ENCODE assay signal across 25 cellular contexts in the genomic region with DNA sequence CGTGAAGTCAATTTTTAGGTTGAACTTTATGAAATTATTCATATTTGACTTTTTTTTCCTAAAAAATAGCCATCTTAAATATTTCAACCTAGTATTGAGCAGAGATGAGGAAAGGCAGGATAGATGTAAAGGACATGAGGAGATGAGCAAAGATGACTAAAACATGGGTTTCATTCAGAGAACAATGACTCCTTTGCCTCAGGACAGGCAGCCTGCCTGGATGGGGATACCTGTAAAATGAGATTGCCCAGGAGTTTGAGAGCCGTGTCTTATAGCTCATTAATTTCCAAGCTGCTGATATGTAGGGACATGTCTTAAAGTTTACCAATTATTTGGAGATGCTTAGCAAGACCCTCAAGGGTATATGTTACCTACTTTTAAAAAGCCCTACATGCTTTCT.
"Had no signal": no experiment of that assay in that cellular context is flagged by ENCODE, and none has a peak within 500 bp of the region (broad histone marks: within the 10 kb centered on the region; RNA-seq: fewer than 3 reads in every experiment).

No MANE protein-coding gene starts in this region.

- H3K9me3 Mint-ChIP-seq: stimulated activated memory B cell treated with anti-CD40 and anti-IgM and Interleukin-4, amounts not matched to agents 10 μg/mL and 1 μg/mL and 100 μg/mL, for 72 hours; stimulated activated naive CD8-positive, alpha-beta T cell treated with anti-CD3 and anti-CD28 coated beads, Interleukin-15, amount 100 ng/mL, for 72 hours; type B pancreatic cell had no signal

- H3K27me3 ChIP-seq: left lung, ovary, right atrium auricular region, right lobe of liver, tibial nerve, uterus had no signal

- FAIRE-seq: kidney had no signal

- H3K4me2 ChIP-seq: smooth muscle cell had no signal

- ATAC-seq: left colon; left lung; lower lobe of right lung; mucosa of descending colon; naive thymus-derived CD4-positive, alpha-beta T cell; natural killer cell treated with Interleukin-12 subunit alpha and Interleukin-12 subunit beta and Interleukin-15 and Interleukin-18, amount 100 ng/mL, for 72 hours; right lobe of liver; stimulated activated memory B cell treated with anti-CD40 and anti-IgM and Interleukin-4, amounts not matched to agents 10 μg/mL and 1 μg/mL and 100 μg/mL, for 72 hours; stimulated activated naive CD8-positive, alpha-beta T cell treated with anti-CD3 and anti-CD28 coated beads, Interleukin-15, amount 100 ng/mL, for 72 hours had no signal

- H3K27ac ChIP-seq: left lung, lower lobe of right lung, ovary, right atrium auricular region, right lobe of liver, tibial nerve, uterus had no signal

- H3K4me3 ChIP-seq: left lung, lower lobe of right lung, mucosa of descending colon, ovary, right atrium auricular region, right lobe of liver, smooth muscle cell, tibial nerve, uterus had no signal

- DNase-seq: kidney; left colon; left lung; lower lobe of right lung; mesendoderm; midbrain; mucosa of descending colon; naive thymus-derived CD4-positive, alpha-beta T cell; ovary; right lobe of liver; stimulated activated CD4-positive, alpha-beta T cell treated with anti-CD3 and anti-CD28 coated beads, Interleukin-1b, Interleukin-23, amount 100 ng/mL, for 48 hours; stimulated activated CD4-positive, alpha-beta T cell treated with anti-CD3 and anti-CD28 coated beads, Interleukin-2, amount 100 ng/mL, for 48 hours; stimulated activated CD4-positive, alpha-beta T cell treated with anti-CD3 and anti-CD28 coated beads, Interleukin-4, amount 100 ng/mL, for 4 hours; stimulated activated CD8-positive, alpha-beta memory T cell treated with anti-CD3 and anti-CD28 coated beads, Interleukin-4, amount 100 ng/mL, for 48 hours; stimulated activated naive CD4-positive, alpha-beta T cell treated with Interleukin-2 at 50 U/mL for 16 hours; stimulated activated naive CD8-positive, alpha-beta T cell treated with anti-CD3 and anti-CD28 coated beads, Interleukin-15, amount 100 ng/mL, for 72 hours; substantia nigra; uterus had no signal

- H3K36me3 ChIP-seq: left lung, lower lobe of right lung, ovary, right atrium auricular region, right lobe of liver, tibial nerve, uterus had no signal

- H3K4me1 Mint-ChIP-seq: naive thymus-derived CD4-positive, alpha-beta T cell; stimulated activated memory B cell treated with anti-CD40 and anti-IgM and Interleukin-4, amounts not matched to agents 10 μg/mL and 1 μg/mL and 100 μg/mL, for 72 hours; stimulated activated naive CD8-positive, alpha-beta T cell treated with anti-CD3 and anti-CD28 coated beads, Interleukin-15, amount 100 ng/mL, for 72 hours had no signal

- H3K4me1 ChIP-seq: left lung, lower lobe of right lung, right atrium auricular region, right lobe of liver, tibial nerve, uterus had no signal

- H3K27me3 Mint-ChIP-seq: progenitor cell of endocrine pancreas; stimulated activated memory B cell treated with anti-CD40 and anti-IgM and Interleukin-4, amounts not matched to agents 10 μg/mL and 1 μg/mL and 100 μg/mL, for 72 hours; stimulated activated naive CD8-positive, alpha-beta T cell treated with anti-CD3 and anti-CD28 coated beads, Interleukin-15, amount 100 ng/mL, for 72 hours; type B pancreatic cell had no signal

- H3K27ac Mint-ChIP-seq: naive thymus-derived CD4-positive, alpha-beta T cell; natural killer cell treated with Interleukin-12 subunit alpha and Interleukin-12 subunit beta and Interleukin-15 and Interleukin-18, amount 100 ng/mL, for 72 hours; progenitor cell of endocrine pancreas; stimulated activated memory B cell treated with anti-CD40 and anti-IgM and Interleukin-4, amounts not matched to agents 10 μg/mL and 1 μg/mL and 100 μg/mL, for 72 hours; stimulated activated naive CD8-positive, alpha-beta T cell treated with anti-CD3 and anti-CD28 coated beads, Interleukin-15, amount 100 ng/mL, for 72 hours; type B pancreatic cell had no signal

- H3K9me3 ChIP-seq: left lung, lower lobe of right lung, mucosa of descending colon, ovary, right atrium auricular region, right lobe of liver, tibial nerve, uterus had no signal

- H3K36me3 Mint-ChIP-seq: naive thymus-derived CD4-positive, alpha-beta T cell; natural killer cell treated with Interleukin-12 subunit alpha and Interleukin-12 subunit beta and Interleukin-15 and Interleukin-18, amount 100 ng/mL, for 72 hours; stimulated activated memory B cell treated with anti-CD40 and anti-IgM and Interleukin-4, amounts not matched to agents 10 μg/mL and 1 μg/mL and 100 μg/mL, for 72 hours; type B pancreatic cell had no signal

- H3K4me3 Mint-ChIP-seq: naive thymus-derived CD4-positive, alpha-beta T cell; natural killer cell treated with Interleukin-12 subunit alpha and Interleukin-12 subunit beta and Interleukin-15 and Interleukin-18, amount 100 ng/mL, for 72 hours; stimulated activated memory B cell treated with anti-CD40 and anti-IgM and Interleukin-4, amounts not matched to agents 10 μg/mL and 1 μg/mL and 100 μg/mL, for 72 hours; stimulated activated naive CD8-positive, alpha-beta T cell treated with anti-CD3 and anti-CD28 coated beads, Interleukin-15, amount 100 ng/mL, for 72 hours; type B pancreatic cell had no signal
